In the genomic region with DNA sequence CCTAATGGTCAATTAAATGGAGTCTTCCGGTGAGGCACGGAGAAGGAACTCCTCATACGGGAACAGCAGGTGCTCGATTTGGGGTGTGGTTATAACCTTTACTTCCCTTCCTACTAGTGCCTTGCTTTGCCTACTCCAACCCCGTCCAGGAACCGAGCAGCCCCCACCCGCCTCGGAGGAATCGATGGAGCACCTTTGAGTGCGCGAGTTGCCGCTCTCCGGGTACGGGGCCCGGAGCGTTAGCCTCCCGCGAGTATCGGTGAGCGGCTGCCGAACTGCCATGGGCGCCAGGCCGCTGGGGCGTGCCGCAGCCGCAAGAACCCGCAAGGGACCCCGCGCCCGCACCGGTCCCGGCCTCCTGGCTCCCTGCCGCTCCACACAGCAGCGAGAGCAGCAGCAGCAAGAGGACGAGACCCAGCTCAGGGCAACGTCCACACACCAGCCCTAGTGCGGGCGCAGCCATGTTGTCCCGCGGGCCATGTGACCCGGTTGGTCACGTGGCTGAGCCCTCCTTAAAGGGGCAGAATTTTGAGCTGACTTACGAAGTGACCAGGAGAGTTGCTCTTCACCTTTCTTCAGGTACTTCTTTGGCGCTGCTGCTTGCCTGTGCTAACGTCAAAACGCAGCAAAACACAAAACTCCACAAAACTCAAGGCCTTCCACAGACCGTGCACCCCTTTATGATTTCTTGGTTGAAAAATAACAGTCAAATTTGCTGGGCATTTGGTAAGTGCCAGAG, we compare ENCODE assay signal across 1 cellular context.
A peak's percentile ranks its signal among the peaks of the same experiment; 100 is the strongest.
TF ChIP-seq lines count a peak whose summit lies in the region.

A gene (minus strand): TSS at position 487 of the 739 bp plus-strand sequence. CDS start 24 bp downstream, at position 463.

TF ChIP-seq in K562, 482 proteins besides CTCF, POLR2A, EP300 and RAD21 (continued from another document and continues in another):
- TF ChIP-seq, protein P1, sequence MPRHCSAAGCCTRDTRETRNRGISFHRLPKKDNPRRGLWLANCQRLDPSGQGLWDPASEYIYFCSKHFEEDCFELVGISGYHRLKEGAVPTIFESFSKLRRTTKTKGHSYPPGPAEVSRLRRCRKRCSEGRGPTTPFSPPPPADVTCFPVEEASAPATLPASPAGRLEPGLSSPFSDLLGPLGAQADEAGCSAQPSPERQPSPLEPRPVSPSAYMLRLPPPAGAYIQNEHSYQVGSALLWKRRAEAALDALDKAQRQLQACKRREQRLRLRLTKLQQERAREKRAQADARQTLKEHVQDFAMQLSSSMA (CRISPR knock-in tag; IDR thresholded peaks at IDR 0.05): 0 out of 2 replicates have a peak, but pooled peaks have one; percentile 37
- TF ChIP-seq, protein P2, sequence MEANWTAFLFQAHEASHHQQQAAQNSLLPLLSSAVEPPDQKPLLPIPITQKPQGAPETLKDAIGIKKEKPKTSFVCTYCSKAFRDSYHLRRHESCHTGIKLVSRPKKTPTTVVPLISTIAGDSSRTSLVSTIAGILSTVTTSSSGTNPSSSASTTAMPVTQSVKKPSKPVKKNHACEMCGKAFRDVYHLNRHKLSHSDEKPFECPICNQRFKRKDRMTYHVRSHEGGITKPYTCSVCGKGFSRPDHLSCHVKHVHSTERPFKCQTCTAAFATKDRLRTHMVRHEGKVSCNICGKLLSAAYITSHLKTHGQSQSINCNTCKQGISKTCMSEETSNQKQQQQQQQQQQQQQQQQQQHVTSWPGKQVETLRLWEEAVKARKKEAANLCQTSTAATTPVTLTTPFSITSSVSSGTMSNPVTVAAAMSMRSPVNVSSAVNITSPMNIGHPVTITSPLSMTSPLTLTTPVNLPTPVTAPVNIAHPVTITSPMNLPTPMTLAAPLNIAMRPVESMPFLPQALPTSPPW (CRISPR knock-in tag; IDR thresholded peaks at IDR 0.05): no peak
- TF ChIP-seq, protein P3, sequence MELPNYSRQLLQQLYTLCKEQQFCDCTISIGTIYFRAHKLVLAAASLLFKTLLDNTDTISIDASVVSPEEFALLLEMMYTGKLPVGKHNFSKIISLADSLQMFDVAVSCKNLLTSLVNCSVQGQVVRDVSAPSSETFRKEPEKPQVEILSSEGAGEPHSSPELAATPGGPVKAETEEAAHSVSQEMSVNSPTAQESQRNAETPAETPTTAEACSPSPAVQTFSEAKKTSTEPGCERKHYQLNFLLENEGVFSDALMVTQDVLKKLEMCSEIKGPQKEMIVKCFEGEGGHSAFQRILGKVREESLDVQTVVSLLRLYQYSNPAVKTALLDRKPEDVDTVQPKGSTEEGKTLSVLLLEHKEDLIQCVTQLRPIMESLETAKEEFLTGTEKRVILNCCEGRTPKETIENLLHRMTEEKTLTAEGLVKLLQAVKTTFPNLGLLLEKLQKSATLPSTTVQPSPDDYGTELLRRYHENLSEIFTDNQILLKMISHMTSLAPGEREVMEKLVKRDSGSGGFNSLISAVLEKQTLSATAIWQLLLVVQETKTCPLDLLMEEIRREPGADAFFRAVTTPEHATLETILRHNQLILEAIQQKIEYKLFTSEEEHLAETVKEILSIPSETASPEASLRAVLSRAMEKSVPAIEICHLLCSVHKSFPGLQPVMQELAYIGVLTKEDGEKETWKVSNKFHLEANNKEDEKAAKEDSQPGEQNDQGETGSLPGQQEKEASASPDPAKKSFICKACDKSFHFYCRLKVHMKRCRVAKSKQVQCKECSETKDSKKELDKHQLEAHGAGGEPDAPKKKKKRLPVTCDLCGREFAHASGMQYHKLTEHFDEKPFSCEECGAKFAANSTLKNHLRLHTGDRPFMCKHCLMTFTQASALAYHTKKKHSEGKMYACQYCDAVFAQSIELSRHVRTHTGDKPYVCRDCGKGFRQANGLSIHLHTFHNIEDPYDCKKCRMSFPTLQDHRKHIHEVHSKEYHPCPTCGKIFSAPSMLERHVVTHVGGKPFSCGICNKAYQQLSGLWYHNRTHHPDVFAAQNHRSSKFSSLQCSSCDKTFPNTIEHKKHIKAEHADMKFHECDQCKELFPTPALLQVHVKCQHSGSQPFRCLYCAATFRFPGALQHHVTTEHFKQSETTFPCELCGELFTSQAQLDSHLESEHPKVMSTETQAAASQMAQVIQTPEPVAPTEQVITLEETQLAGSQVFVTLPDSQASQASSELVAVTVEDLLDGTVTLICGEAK (IDR thresholded peaks at IDR 0.05): 0 out of 2 replicates have a peak, but pooled peaks have one; percentile 14
- TF ChIP-seq, protein P3 (CRISPR knock-in tag; IDR thresholded peaks at IDR 0.05): no peak
- TF ChIP-seq, protein P4, sequence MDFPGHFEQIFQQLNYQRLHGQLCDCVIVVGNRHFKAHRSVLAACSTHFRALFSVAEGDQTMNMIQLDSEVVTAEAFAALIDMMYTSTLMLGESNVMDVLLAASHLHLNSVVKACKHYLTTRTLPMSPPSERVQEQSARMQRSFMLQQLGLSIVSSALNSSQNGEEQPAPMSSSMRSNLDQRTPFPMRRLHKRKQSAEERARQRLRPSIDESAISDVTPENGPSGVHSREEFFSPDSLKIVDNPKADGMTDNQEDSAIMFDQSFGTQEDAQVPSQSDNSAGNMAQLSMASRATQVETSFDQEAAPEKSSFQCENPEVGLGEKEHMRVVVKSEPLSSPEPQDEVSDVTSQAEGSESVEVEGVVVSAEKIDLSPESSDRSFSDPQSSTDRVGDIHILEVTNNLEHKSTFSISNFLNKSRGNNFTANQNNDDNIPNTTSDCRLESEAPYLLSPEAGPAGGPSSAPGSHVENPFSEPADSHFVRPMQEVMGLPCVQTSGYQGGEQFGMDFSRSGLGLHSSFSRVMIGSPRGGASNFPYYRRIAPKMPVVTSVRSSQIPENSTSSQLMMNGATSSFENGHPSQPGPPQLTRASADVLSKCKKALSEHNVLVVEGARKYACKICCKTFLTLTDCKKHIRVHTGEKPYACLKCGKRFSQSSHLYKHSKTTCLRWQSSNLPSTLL (IDR thresholded peaks at IDR 0.05): no peak
- TF ChIP-seq PTTG1 (tag; IDR thresholded peaks at IDR 0.05; ENCODE audit: low read depth) (no peak), ZNF77 (CRISPR knock-in tag; IDR thresholded peaks at IDR 0.05) (no peak), CCNT2 (IDR thresholded peaks at IDR 0.05; ENCODE audit: borderline replicate concordance, extremely low read depth, insufficient read length, low read depth, low read length) (peak; percentile 64), TCF3 (CRISPR knock-in tag; IDR thresholded peaks at IDR 0.05) (no peak), HDAC1 (IDR thresholded peaks at IDR 0.05) (peak; percentile 90 to 100; a peak in 3 of 4 replicates), CEBPB (tag; IDR thresholded peaks at IDR 0.05) (no peak), XRCC4 (IDR thresholded peaks at IDR 0.05; ENCODE audit: extremely low read depth, insufficient read depth, insufficient read length) (no peak), POU5F1 (IDR thresholded peaks at IDR 0.05; ENCODE audit: borderline replicate concordance, low read depth, low read length, partially characterized antibody) (no peak), ZNF583 (CRISPR knock-in tag; IDR thresholded peaks at IDR 0.05) (no peak), ZNF282 (CRISPR knock-in tag; IDR thresholded peaks at IDR 0.05) (no peak), HIVEP1 (CRISPR knock-in tag; IDR thresholded peaks at IDR 0.05) (0 out of 2 replicates have a peak, but pooled peaks have one; percentile 12), MTA3 (IDR thresholded peaks at IDR 0.05; ENCODE audit: borderline replicate concordance) (peak; percentile 78; the same call in 1 of the 2 replicates), NEUROD1 (IDR thresholded peaks at IDR 0.05; ENCODE audit: borderline replicate concordance, low read depth, low read length, partially characterized antibody) (peak; percentile 76), TSC22D4 (tag; IDR thresholded peaks at IDR 0.05) (no peak), FOXJ2 (tag; IDR thresholded peaks at IDR 0.05) (no peak), DDX20 (tag; IDR thresholded peaks at IDR 0.05; ENCODE audit: low read depth) (no peak), ARID2 (IDR thresholded peaks at IDR 0.05) (no peak), ZZZ3 (IDR thresholded peaks at IDR 0.05) (no peak)
- TF ChIP-seq, protein P5, sequence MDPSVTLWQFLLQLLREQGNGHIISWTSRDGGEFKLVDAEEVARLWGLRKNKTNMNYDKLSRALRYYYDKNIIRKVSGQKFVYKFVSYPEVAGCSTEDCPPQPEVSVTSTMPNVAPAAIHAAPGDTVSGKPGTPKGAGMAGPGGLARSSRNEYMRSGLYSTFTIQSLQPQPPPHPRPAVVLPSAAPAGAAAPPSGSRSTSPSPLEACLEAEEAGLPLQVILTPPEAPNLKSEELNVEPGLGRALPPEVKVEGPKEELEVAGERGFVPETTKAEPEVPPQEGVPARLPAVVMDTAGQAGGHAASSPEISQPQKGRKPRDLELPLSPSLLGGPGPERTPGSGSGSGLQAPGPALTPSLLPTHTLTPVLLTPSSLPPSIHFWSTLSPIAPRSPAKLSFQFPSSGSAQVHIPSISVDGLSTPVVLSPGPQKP (CRISPR knock-in tag; IDR thresholded peaks at IDR 0.05): no peak
- TF ChIP-seq, protein P6, sequence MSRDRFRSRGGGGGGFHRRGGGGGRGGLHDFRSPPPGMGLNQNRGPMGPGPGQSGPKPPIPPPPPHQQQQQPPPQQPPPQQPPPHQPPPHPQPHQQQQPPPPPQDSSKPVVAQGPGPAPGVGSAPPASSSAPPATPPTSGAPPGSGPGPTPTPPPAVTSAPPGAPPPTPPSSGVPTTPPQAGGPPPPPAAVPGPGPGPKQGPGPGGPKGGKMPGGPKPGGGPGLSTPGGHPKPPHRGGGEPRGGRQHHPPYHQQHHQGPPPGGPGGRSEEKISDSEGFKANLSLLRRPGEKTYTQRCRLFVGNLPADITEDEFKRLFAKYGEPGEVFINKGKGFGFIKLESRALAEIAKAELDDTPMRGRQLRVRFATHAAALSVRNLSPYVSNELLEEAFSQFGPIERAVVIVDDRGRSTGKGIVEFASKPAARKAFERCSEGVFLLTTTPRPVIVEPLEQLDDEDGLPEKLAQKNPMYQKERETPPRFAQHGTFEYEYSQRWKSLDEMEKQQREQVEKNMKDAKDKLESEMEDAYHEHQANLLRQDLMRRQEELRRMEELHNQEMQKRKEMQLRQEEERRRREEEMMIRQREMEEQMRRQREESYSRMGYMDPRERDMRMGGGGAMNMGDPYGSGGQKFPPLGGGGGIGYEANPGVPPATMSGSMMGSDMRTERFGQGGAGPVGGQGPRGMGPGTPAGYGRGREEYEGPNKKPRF (IDR thresholded peaks at IDR 0.05; ENCODE audit: low read depth, low read length): no peak
- TF ChIP-seq, protein P7, sequence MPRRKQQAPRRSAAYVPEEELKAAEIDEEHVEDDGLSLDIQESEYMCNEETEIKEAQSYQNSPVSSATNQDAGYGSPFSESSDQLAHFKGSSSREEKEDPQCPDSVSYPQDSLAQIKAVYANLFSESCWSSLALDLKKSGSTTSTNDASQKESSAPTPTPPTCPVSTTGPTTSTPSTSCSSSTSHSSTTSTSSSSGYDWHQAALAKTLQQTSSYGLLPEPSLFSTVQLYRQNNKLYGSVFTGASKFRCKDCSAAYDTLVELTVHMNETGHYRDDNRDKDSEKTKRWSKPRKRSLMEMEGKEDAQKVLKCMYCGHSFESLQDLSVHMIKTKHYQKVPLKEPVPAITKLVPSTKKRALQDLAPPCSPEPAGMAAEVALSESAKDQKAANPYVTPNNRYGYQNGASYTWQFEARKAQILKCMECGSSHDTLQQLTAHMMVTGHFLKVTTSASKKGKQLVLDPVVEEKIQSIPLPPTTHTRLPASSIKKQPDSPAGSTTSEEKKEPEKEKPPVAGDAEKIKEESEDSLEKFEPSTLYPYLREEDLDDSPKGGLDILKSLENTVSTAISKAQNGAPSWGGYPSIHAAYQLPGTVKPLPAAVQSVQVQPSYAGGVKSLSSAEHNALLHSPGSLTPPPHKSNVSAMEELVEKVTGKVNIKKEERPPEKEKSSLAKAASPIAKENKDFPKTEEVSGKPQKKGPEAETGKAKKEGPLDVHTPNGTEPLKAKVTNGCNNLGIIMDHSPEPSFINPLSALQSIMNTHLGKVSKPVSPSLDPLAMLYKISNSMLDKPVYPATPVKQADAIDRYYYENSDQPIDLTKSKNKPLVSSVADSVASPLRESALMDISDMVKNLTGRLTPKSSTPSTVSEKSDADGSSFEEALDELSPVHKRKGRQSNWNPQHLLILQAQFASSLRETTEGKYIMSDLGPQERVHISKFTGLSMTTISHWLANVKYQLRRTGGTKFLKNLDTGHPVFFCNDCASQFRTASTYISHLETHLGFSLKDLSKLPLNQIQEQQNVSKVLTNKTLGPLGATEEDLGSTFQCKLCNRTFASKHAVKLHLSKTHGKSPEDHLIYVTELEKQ (CRISPR knock-in tag; IDR thresholded peaks at IDR 0.05): no peak
- TF ChIP-seq, protein P8, sequence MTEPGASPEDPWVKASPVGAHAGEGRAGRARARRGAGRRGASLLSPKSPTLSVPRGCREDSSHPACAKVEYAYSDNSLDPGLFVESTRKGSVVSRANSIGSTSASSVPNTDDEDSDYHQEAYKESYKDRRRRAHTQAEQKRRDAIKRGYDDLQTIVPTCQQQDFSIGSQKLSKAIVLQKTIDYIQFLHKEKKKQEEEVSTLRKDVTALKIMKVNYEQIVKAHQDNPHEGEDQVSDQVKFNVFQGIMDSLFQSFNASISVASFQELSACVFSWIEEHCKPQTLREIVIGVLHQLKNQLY (CRISPR knock-in tag; conservative IDR thresholded peaks at IDR 0.05): peak in 1 of 2 experiments; percentile 62; a peak in 1 of 4 replicates
